Comparison of ENCODE assay signal across 8 cellular contexts in the genomic region with DNA sequence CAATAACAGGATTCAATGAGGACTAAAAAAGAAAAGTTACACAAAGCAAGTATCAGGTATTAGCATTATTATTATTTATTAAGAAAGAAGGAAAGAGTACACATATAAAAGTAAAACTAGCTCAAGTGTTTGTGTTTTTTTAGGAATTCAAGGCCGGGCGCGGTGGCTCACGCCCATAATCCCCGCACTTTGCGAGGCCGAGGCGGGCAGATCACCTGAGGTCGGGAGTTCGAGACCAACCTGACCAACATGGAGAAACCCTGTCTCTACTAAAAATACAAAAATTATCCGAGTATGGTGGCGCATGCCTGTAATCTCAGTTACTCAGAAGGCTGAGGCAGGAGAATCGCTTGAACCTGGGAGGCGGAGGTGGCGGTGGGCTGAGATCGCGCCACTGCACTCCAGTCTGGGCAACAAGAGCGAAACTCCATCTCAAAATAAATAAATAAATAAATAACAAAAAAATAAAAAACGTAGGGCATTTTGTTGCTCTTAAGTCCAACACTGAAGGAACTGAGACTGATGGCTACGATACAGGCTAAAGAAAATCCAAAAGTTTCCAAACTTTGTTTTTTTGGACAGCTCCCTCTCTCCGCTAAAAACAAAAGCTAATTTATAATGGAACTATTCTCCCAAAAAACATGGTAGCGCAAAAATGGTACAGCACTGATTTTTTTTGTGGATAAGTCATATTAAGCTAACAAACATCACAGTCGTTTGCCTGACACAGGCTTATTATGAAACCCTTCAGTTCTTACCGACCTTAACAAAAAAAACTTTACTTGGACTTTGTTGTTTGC. TPM values are rescaled to one million over a fixed set of nuclear protein-coding genes. Genes with fewer than 3 reads are reported as not detected.
DNase-seq lines count a peak whose midpoint lies in the region; ATAC-seq, FAIRE-seq and TF ChIP-seq lines count a peak whose summit lies in the region.

No MANE protein-coding gene starts in this region.

- intact Hi-C loops in kidney (cut with DNase I), result no loop called here

- no peaks in the 10 kb centered on the region for H3K27me3 ChIP-seq in thymus (ENCODE audit: control insufficient read depth, insufficient read depth)

- no peaks in the 10 kb centered on the region for H3K27me3 Mint-ChIP-seq in activated CD8-positive, alpha-beta memory T cell treated with anti-CD3 and anti-CD28 coated beads, Interleukin-2, amount 10 ng/mL, durations not matched to agents 7 days and 5 days
- no peaks in the 10 kb centered on the region for H3K27me3 Mint-ChIP-seq in activated naive CD8-positive, alpha-beta T cell treated with anti-CD3 and anti-CD28 coated beads, Interleukin-2, amount 10 ng/mL, durations not matched to agents 7 days and 5 days

- CTCF ChIA-PET in activated CD8-positive, alpha-beta memory T cell treated with anti-CD3 and anti-CD28 coated beads, Interleukin-2, amount 10 ng/mL, durations not matched to agents 7 days and 5 days (lab: Charles Lee), result interaction anchor here (0.5 to 3.9 kb wide), 7 partner anchors 15 to 216 kb away, joined by 3 to 21 read pairs (median 6); a partner anchor contains a TSS

- H3K4me3 ChIP-seq in kidney (ENCODE audit: low read length in 2 of 2), result peak overlapping the region; percentile 97
- H3K4me3 ChIP-seq in thymus (ENCODE audit: low read length), result peak overlapping the region; percentile 75

- H3K4me1 Mint-ChIP-seq in activated CD8-positive, alpha-beta memory T cell treated with anti-CD3 and anti-CD28 coated beads, Interleukin-2, amount 10 ng/mL, durations not matched to agents 7 days and 5 days, result peaks cover 48% of the 10 kb centered on the region
- H3K4me1 Mint-ChIP-seq in activated naive CD8-positive, alpha-beta T cell treated with anti-CD3 and anti-CD28 coated beads, Interleukin-2, amount 10 ng/mL, durations not matched to agents 7 days and 5 days, result peaks cover 35% of the 10 kb centered on the region

- ATAC-seq in activated CD8-positive, alpha-beta memory T cell treated with anti-CD3 and anti-CD28 coated beads, Interleukin-2, amount 10 ng/mL, durations not matched to agents 7 days and 5 days, result no peak
- ATAC-seq in activated naive CD8-positive, alpha-beta T cell treated with anti-CD3 and anti-CD28 coated beads, Interleukin-2, amount 10 ng/mL, durations not matched to agents 7 days and 5 days (ENCODE audit: low read depth), result no peak

- no peak overlapping the region for H3K27ac Mint-ChIP-seq in activated CD8-positive, alpha-beta memory T cell treated with anti-CD3 and anti-CD28 coated beads, Interleukin-2, amount 10 ng/mL, durations not matched to agents 7 days and 5 days
- H3K27ac Mint-ChIP-seq in activated naive CD8-positive, alpha-beta T cell treated with anti-CD3 and anti-CD28 coated beads, Interleukin-2, amount 10 ng/mL, durations not matched to agents 7 days and 5 days, result no peak overlapping the region

- POLR2A ChIA-PET in activated naive CD8-positive, alpha-beta T cell treated with anti-CD3 and anti-CD28 coated beads, Interleukin-2, amount 10 ng/mL, durations not matched to agents 7 days and 5 days (lab: Charles Lee), result interaction anchor here (1.1 to 4.2 kb wide), 3 partner anchors 78 to 151 kb away, joined by 3 to 68 read pairs (median 26); a partner anchor contains a TSS

- H3K4me1 ChIP-seq in kidney (ENCODE audit: control insufficient read depth in 1 of 2, insufficient read depth in 1 of 2, low read depth in 1 of 2, low read length in 2 of 2), result peaks cover 0 to 3% of the 10 kb centered on the region in 2 donors
- H3K4me1 ChIP-seq in thymus (ENCODE audit: control insufficient read depth, insufficient read depth, low read length), result peaks cover 6% of the 10 kb centered on the region

- WGBS in thymus, result 92% methylated on average over 24 of the region's 24 CpGs

- no peaks in the 10 kb centered on the region for H3K9me3 Mint-ChIP-seq in activated CD8-positive, alpha-beta memory T cell treated with anti-CD3 and anti-CD28 coated beads, Interleukin-2, amount 10 ng/mL, durations not matched to agents 7 days and 5 days (ENCODE audit: low read depth)
- H3K9me3 Mint-ChIP-seq in activated naive CD8-positive, alpha-beta T cell treated with anti-CD3 and anti-CD28 coated beads, Interleukin-2, amount 10 ng/mL, durations not matched to agents 7 days and 5 days, result no peaks in the 10 kb centered on the region

- H3K36me3 Mint-ChIP-seq in activated CD8-positive, alpha-beta memory T cell treated with anti-CD3 and anti-CD28 coated beads, Interleukin-2, amount 10 ng/mL, durations not matched to agents 7 days and 5 days, result peaks cover 16% of the 10 kb centered on the region
- H3K36me3 Mint-ChIP-seq in activated naive CD8-positive, alpha-beta T cell treated with anti-CD3 and anti-CD28 coated beads, Interleukin-2, amount 10 ng/mL, durations not matched to agents 7 days and 5 days, result peaks cover 8% of the 10 kb centered on the region

- H3K9ac ChIP-seq in kidney (ENCODE audit: low read length in 2 of 2), result peak overlapping the region in 1 of 2 donors; percentile 54

- H3K9me3 ChIP-seq in kidney (ENCODE audit: control insufficient read depth in 1 of 2, low read length in 2 of 2), result no peaks in the 10 kb centered on the region
- no peaks in the 10 kb centered on the region for H3K9me3 ChIP-seq in thymus (ENCODE audit: control insufficient read depth)

- no peak for DNase-seq in activated CD8-positive, alpha-beta memory T cell treated with anti-CD3 and anti-CD28 coated beads, Interleukin-2, amount 10 ng/mL, durations not matched to agents 7 days and 5 days
- no peak for DNase-seq in activated CD8-positive, alpha-beta memory T cell treated with anti-CD3 and anti-CD28 coated beads, Interleukin-2, amount 50 U/mL, for 48 hours
- no peak for DNase-seq in activated naive CD8-positive, alpha-beta T cell treated with anti-CD3 and anti-CD28 coated beads, Interleukin-2, amount 10 ng/mL, durations not matched to agents 7 days and 5 days
- DNase-seq in kidney, result no peak
- no peak for DNase-seq in dermis blood vessel endothelial cell
- DNase-seq in iPS-NIHi7 (ENCODE audit: extremely low spot score), result no peak
- no peak for DNase-seq in DMS53 treated with DMSO at 0.1 percent for 48 hours (lab: John Stamatoyannopoulos, UW; ENCODE audit: unreplicated experiment)

- no peaks in the 10 kb centered on the region for H3K36me3 ChIP-seq in kidney (ENCODE audit: control insufficient read depth in 1 of 2, insufficient read depth in 2 of 2, low read length in 2 of 2)
- no peaks in the 10 kb centered on the region for H3K36me3 ChIP-seq in thymus (ENCODE audit: control insufficient read depth, insufficient read depth)

- no peak for TF ChIP-seq CTCF in kidney (IDR thresholded peaks at IDR 0.05; ENCODE audit: borderline replicate concordance, extremely low read depth, insufficient read depth)

- H3K27ac ChIP-seq in kidney (ENCODE audit: low read depth in 2 of 2, low read length in 2 of 2) (no peak overlapping the region), thymus (ENCODE audit: low read depth) (no peak overlapping the region)

- FAIRE-seq in kidney (lab: Jason Lieb, UNC), result no peak

- H3K4me3 Mint-ChIP-seq in activated CD8-positive, alpha-beta memory T cell treated with anti-CD3 and anti-CD28 coated beads, Interleukin-2, amount 10 ng/mL, durations not matched to agents 7 days and 5 days, result peak overlapping the region; percentile 100
- H3K4me3 Mint-ChIP-seq in activated naive CD8-positive, alpha-beta T cell treated with anti-CD3 and anti-CD28 coated beads, Interleukin-2, amount 10 ng/mL, durations not matched to agents 7 days and 5 days, result peak overlapping the region; percentile 99

RNA-seq across cellular contexts. Expression of a gene that starts 1.7 kb away (rescaled TPM):
- total RNA-seq in activated CD8-positive, alpha-beta memory T cell treated with anti-CD3 and anti-CD28 coated beads, Interleukin-2, amount 10 ng/mL, durations not matched to agents 7 days and 5 days, result 10 to 100 TPM; 33.0 to 41.9 TPM
- 10 to 100 TPM; 39.6 to 46.1 TPM for total RNA-seq in activated naive CD8-positive, alpha-beta T cell treated with anti-CD3 and anti-CD28 coated beads, Interleukin-2, amount 10 ng/mL, durations not matched to agents 7 days and 5 days
- 44.6 TPM for total RNA-seq in kidney
- polyA plus RNA-seq in kidney (ENCODE audit: insufficient read depth, low read depth, low replicate concordance), result 28.7 TPM
- polyA plus RNA-seq in thymus, result 49.2 TPM
- total RNA-seq in dermis blood vessel endothelial cell, result 62.8 and 79.9 TPM in 2 replicates
